ENCODE assay signal across 19 cellular contexts in genomic region chr20:62119101-62119500, GRCh38. TPM values are rescaled to one million over a fixed set of nuclear protein-coding genes. Genes with fewer than 3 reads are reported as not detected.
A peak's percentile ranks its signal among the peaks of the same experiment; 100 is the strongest.
DNase-seq lines count a peak whose midpoint lies in the region; ATAC-seq, FAIRE-seq and TF ChIP-seq lines count a peak whose summit lies in the region.
"Had no signal": no experiment of that assay in that cellular context is flagged by ENCODE, and none has a peak within 500 bp of the region (broad histone marks: within the 10 kb centered on the region; RNA-seq: fewer than 3 reads in every experiment).

No MANE protein-coding gene starts in this region.

- peaks cover 5 to 54% (median 40%) of the 10 kb centered on the region in 9 donors for H3K4me1 ChIP-seq in heart right ventricle
- H3K4me1 ChIP-seq in tibial artery = peaks cover 0 to 34% (median 32%) of the 10 kb centered on the region in 4 donors

- H3K27ac Mint-ChIP-seq in activated B cell treated with CpG ODN at 0.5 μM for 24 hours (no peak overlapping the region), naive B cell (peak overlapping the region in 4 of 6 donors; percentile 12 to 44 (median 24))
- H3K27ac Mint-ChIP-seq: endodermal cell; stimulated activated memory B cell treated with anti-CD40 and anti-IgM and Interleukin-4, amounts not matched to agents 10 μg/mL and 1 μg/mL and 100 μg/mL, for 72 hours had no signal

- POLR2A ChIA-PET in activated B cell treated with CpG ODN at 0.5 μM for 24 hours (lab: Charles Lee) = interaction anchor here (4.0 kb wide), 1 partner anchor 53 kb away, joined by 40 read pairs; the partner anchor contains the start of gene TAF4

- FAIRE-seq in H54 (lab: Jason Lieb, UNC) = no peak
- FAIRE-seq: GM12878 had no signal

- peaks cover 14% of the 10 kb centered on the region for H3K4me1 Mint-ChIP-seq in activated B cell treated with CpG ODN at 0.5 μM for 24 hours
- H3K4me1 Mint-ChIP-seq in naive B cell = peaks cover 6 to 26% (median 14%) of the 10 kb centered on the region in 3 donors

- 61 to 68% methylated on average over 5 of the region's 5 CpGs for WGBS in heart right ventricle, 2 donors

- H3K36me3 ChIP-seq in heart right ventricle (peaks cover 0 to 1% (median 0%) of the 10 kb centered on the region in 9 donors), tibial artery (no peaks in the 10 kb centered on the region)
- H3K36me3 ChIP-seq: sigmoid colon had no signal

- H3K4me3 ChIP-seq in heart right ventricle (no peak overlapping the region), tibial artery (no peak overlapping the region)
- H3K4me3 ChIP-seq: GM12878, PC-9, sigmoid colon had no signal

- intact Hi-C loops in heart right ventricle (cut with DNase I) = loop anchor here in 4 of 10 donors (2.0 to 5.0 kb wide), 2 partner anchors 50 to 52 kb away; partner anchors contain the start of gene TAF4 (in 3 of the 4)
- intact Hi-C loops in Right ventricle myocardium inferior (cut with DNase I) = no loop called here
- intact Hi-C loops in activated B cell treated with CpG ODN at 0.5 μM for 24 hours (cut with micrococcal nuclease) = no loop called here
- intact Hi-C loops in tibial artery (cut with DNase I; ENCODE audit: low total_unique reads) = no loop called here

- CTCF ChIA-PET in activated B cell treated with CpG ODN at 0.5 μM for 24 hours (lab: Charles Lee) = no interaction called here

- H3K27me3 ChIP-seq in heart right ventricle = peaks cover 0 to 24% (median 15%) of the 10 kb centered on the region in 7 donors
- H3K27me3 ChIP-seq in tibial artery = peaks cover 0 to 24% of the 10 kb centered on the region in 2 donors

- H3K27ac ChIP-seq in heart right ventricle (peak overlapping the region in 9 of 10 donors; percentile 51 to 99 (median 94)), tibial artery (peak overlapping the region; percentile 90 to 95)
- H3K27ac ChIP-seq: PC-9, sigmoid colon had no signal

- no peak for ATAC-seq in heart right ventricle
- ATAC-seq in Right ventricle myocardium inferior = no peak
- ATAC-seq in activated B cell treated with CpG ODN at 0.5 μM for 24 hours (ENCODE audit: low read depth) = no peak
- ATAC-seq in naive B cell (ENCODE audit: low read depth in 2 of 2) = no peak
- ATAC-seq in GM19023 (IDR thresholded peaks at IDR 0.05; ENCODE audit: unreplicated experiment) = no peak
- ATAC-seq: GM12878; stimulated activated memory B cell treated with anti-CD40 and anti-IgM and Interleukin-4, amounts not matched to agents 10 μg/mL and 1 μg/mL and 100 μg/mL, for 72 hours had no signal

- no peak for TF ChIP-seq CTCF in heart right ventricle (IDR thresholded peaks at IDR 0.05)
- TF ChIP-seq CTCF in activated B cell treated with CpG ODN at 0.5 μM for 24 hours (IDR thresholded peaks at IDR 0.05) = no peak
- no peak for TF ChIP-seq CTCF in tibial artery (IDR thresholded peaks at IDR 0.05)

- no peak for DNase-seq in heart right ventricle
- DNase-seq in Right ventricle myocardium inferior (ENCODE audit: missing footprints) = no peak
- DNase-seq in activated B cell treated with CpG ODN at 0.5 μM for 24 hours = no peak
- no peak for DNase-seq in naive B cell
- no peak for DNase-seq in tibial artery
- DNase-seq in occipital lobe (lab: John Stamatoyannopoulos, UW) = no peak
- no peak for DNase-seq in H54 (ENCODE audit: insufficient read length, low spot score)
- DNase-seq: activated CD4-positive, alpha-beta T cell treated with anti-CD3 and anti-CD28 coated beads, Interleukin-2, amount 50 U/mL, for 4 hours; activated naive CD4-positive, alpha-beta T cell treated with Interleukin-2 at 50 U/mL for 16 hours; DMS79; endodermal cell; GOT3; KBM-7; NCI-H1930; PC-9; sigmoid colon had no signal

- no peak for TF ChIP-seq POLR2A in H54 (IDR thresholded peaks at IDR 0.05; ENCODE audit: low read depth, low read length)

- H3K27me3 Mint-ChIP-seq in activated B cell treated with CpG ODN at 0.5 μM for 24 hours (peaks cover 2% of the 10 kb centered on the region), naive B cell (peaks cover 0 to 21% (median 0%) of the 10 kb centered on the region in 3 donors)

- H3K4me3 Mint-ChIP-seq in activated B cell treated with CpG ODN at 0.5 μM for 24 hours (peak overlapping the region; percentile 24), naive B cell (peak overlapping the region in 3 of 8 donors; percentile 10 to 85 (median 16))
- H3K4me3 Mint-ChIP-seq: endodermal cell; stimulated activated memory B cell treated with anti-CD40 and anti-IgM and Interleukin-4, amounts not matched to agents 10 μg/mL and 1 μg/mL and 100 μg/mL, for 72 hours had no signal

- H3K9me3 ChIP-seq in heart right ventricle (no peaks in the 10 kb centered on the region), tibial artery (no peaks in the 10 kb centered on the region)
- H3K9me3 ChIP-seq: sigmoid colon had no signal

- H3K9me3 Mint-ChIP-seq in activated B cell treated with CpG ODN at 0.5 μM for 24 hours (no peaks in the 10 kb centered on the region), naive B cell (peaks cover 0 to 11% (median 0%) of the 10 kb centered on the region in 7 donors)
- H3K9me3 Mint-ChIP-seq: endodermal cell had no signal

- H3K36me3 Mint-ChIP-seq in activated B cell treated with CpG ODN at 0.5 μM for 24 hours (ENCODE audit: low read depth) (peaks cover 1% of the 10 kb centered on the region), naive B cell (no peaks in the 10 kb centered on the region)

RNA-seq across cellular contexts. Expression of gene LSM14B, which starts 3.2 kb away (rescaled TPM):
- total RNA-seq in heart right ventricle (10 to 100 TPM; 50.8 to 63.7 (median 60.5) TPM), Right ventricle myocardium inferior (55.2 TPM), activated B cell treated with CpG ODN at 0.5 μM for 24 hours (35.4 and 36.4 TPM in 2 replicates), occipital lobe (92.6 TPM)
- polyA plus RNA-seq in heart right ventricle (10 to 100 TPM; 15.7 to 41.7 TPM), naive B cell (ENCODE audit: low read depth in 6 of 6) (1 to 10 TPM in 5 of 6 donors, not detected in 1; 1.1 to 3.4 (median 1.2) TPM)

RNA-seq across cellular contexts. Expression of gene PSMA7, which starts 24.1 kb away (rescaled TPM):
- total RNA-seq in heart right ventricle = 100 to 1,000 TPM; 172 to 296 (median 200) TPM
- polyA plus RNA-seq in heart right ventricle = 100 to 1,000 TPM; 143 to 567 TPM
- total RNA-seq in Right ventricle myocardium inferior = 230 TPM
- 241 and 260 TPM in 2 replicates for total RNA-seq in activated B cell treated with CpG ODN at 0.5 μM for 24 hours
- polyA plus RNA-seq in naive B cell (ENCODE audit: low read depth in 6 of 6) = 100 to 1,000 TPM; 367 to 572 (median 436) TPM
- 107 TPM for total RNA-seq in occipital lobe

RNA-seq across cellular contexts. Expression of gene SS18L1, which starts 24.5 kb away (rescaled TPM):
- 10 to 100 TPM in 2 of 10 donors, 1 to 10 TPM in 8; 6.6 to 11.7 (median 7.4) TPM for total RNA-seq in heart right ventricle
- polyA plus RNA-seq in heart right ventricle = 10 to 100 TPM in 1 of 2 donors, 1 to 10 TPM in 1; 5.2 to 22.3 TPM
- total RNA-seq in Right ventricle myocardium inferior = 7.8 TPM
- total RNA-seq in activated B cell treated with CpG ODN at 0.5 μM for 24 hours = 9.0 and 9.1 TPM in 2 replicates
- 1 to 10 TPM in 3 of 6 donors, under 1 TPM in 2, not detected in 1; 0.41 to 1.7 (median 1.2) TPM for polyA plus RNA-seq in naive B cell (ENCODE audit: low read depth in 6 of 6)
- 75.0 TPM for total RNA-seq in occipital lobe

RNA-seq across cellular contexts. Expression of gene TAF4, which starts 53.4 kb away (rescaled TPM):
- total RNA-seq in heart right ventricle = 10 to 100 TPM in 8 of 10 donors, 1 to 10 TPM in 2; 8.6 to 14.8 (median 11.8) TPM
- 1 to 10 TPM; 3.7 to 7.9 TPM for polyA plus RNA-seq in heart right ventricle
- total RNA-seq in Right ventricle myocardium inferior = 10.7 TPM
- total RNA-seq in activated B cell treated with CpG ODN at 0.5 μM for 24 hours = 24.9 and 26.9 TPM in 2 replicates
- polyA plus RNA-seq in naive B cell (ENCODE audit: low read depth in 6 of 6) = 1 to 10 TPM; 1.3 to 4.2 (median 1.8) TPM
- total RNA-seq in occipital lobe = 8.6 TPM
